In genomic region chr15:57429098-57429497, GRCh38 we compare ENCODE assay signal across 29 cellular contexts. TPM values are rescaled to one million over a fixed set of nuclear protein-coding genes. Genes with fewer than 3 reads are reported as not detected.
"Had no signal": no experiment of that assay in that cellular context is flagged by ENCODE, and none has a peak within 500 bp of the region (broad histone marks: within the 10 kb centered on the region; RNA-seq: fewer than 3 reads in every experiment).

No MANE protein-coding gene starts in this region.

- H3K9me3 Mint-ChIP-seq: activated naive CD4-positive, alpha-beta T cell treated with anti-CD3 and anti-CD28 coated beads, Interleukin-2, amount 50 U/mL, for 24 hours; activated naive CD8-positive, alpha-beta T cell treated with anti-CD3 and anti-CD28 coated beads, Interleukin-2, amount 50 U/mL, for 24 hours; activated T-helper 2 cell treated with anti-CD3 and anti-CD28 coated beads, Interferon-gamma antibody, Interleukin-2, Interleukin-4, amounts not matched to agents 10 μg/mL and 5 μg/mL and 100 μg/mL, durations not matched to agents 14 hours and 24 hours and 36 hours; central memory CD8-positive, alpha-beta T cell; dendritic cell treated with granulocyte-macrophage colony-stimulating factor and Interleukin-4, amounts not matched to agents 40 ng/mL and 50 ng/mL, for 4 days; nephron progenitor cell; stimulated activated memory B cell treated with anti-CD40 and anti-IgM and Interleukin-4, amounts not matched to agents 10 μg/mL and 1 μg/mL and 100 μg/mL, for 72 hours; stimulated activated naive CD8-positive, alpha-beta T cell treated with anti-CD3 and anti-CD28 coated beads, Interleukin-15, amount 100 ng/mL, for 72 hours; T-helper 2 cell treated with Interferon-gamma antibody and Interleukin-4, amounts not matched to agents 5 μg/mL and 100 μg/mL, for 36 hours had no signal

- H3K4me3 ChIP-seq: breast epithelium, esophagus muscularis mucosa, left ventricle myocardium inferior, lung, mucosa of descending colon, ovary, skin epidermis, thyroid gland had no signal

- ATAC-seq: activated CD4-positive, alpha-beta T cell treated with anti-CD3 and anti-CD28 coated beads for 36 hours; activated CD8-positive, alpha-beta memory T cell treated with anti-CD3 and anti-CD28 coated beads, Interleukin-2, amount 10 ng/mL, durations not matched to agents 7 days and 5 days; activated CD8-positive, alpha-beta T cell treated with anti-CD3 and anti-CD28 coated beads, Interleukin-2, amount 10 ng/mL, durations not matched to agents 7 days and 5 days; activated naive CD8-positive, alpha-beta T cell treated with anti-CD3 and anti-CD28 coated beads, Interleukin-2, amount 50 U/mL, for 24 hours; stimulated activated memory B cell treated with anti-CD40 and anti-IgM and Interleukin-4, amounts not matched to agents 10 μg/mL and 1 μg/mL and 100 μg/mL, for 72 hours; stimulated activated naive CD8-positive, alpha-beta T cell treated with anti-CD3 and anti-CD28 coated beads, Interleukin-15, amount 100 ng/mL, for 72 hours had no signal

- H3K36me3 Mint-ChIP-seq: activated CD8-positive, alpha-beta memory T cell treated with anti-CD3 and anti-CD28 coated beads, Interleukin-2, amount 10 ng/mL, durations not matched to agents 7 days and 5 days; activated naive CD4-positive, alpha-beta T cell treated with anti-CD3 and anti-CD28 coated beads, Interleukin-2, amount 50 U/mL, for 24 hours; stimulated activated memory B cell treated with anti-CD40 and anti-IgM and Interleukin-4, amounts not matched to agents 10 μg/mL and 1 μg/mL and 100 μg/mL, for 72 hours had no signal

- H3K4me1 Mint-ChIP-seq: activated CD4-positive, alpha-beta T cell treated with anti-CD3 and anti-CD28 coated beads for 36 hours; activated CD8-positive, alpha-beta memory T cell treated with anti-CD3 and anti-CD28 coated beads, Interleukin-2, amount 10 ng/mL, durations not matched to agents 7 days and 5 days; activated naive CD4-positive, alpha-beta T cell treated with anti-CD3 and anti-CD28 coated beads, Interleukin-2, amount 50 U/mL, for 24 hours; activated naive CD8-positive, alpha-beta T cell treated with anti-CD3 and anti-CD28 coated beads, Interleukin-2, amount 50 U/mL, for 24 hours; central memory CD8-positive, alpha-beta T cell; stimulated activated memory B cell treated with anti-CD40 and anti-IgM and Interleukin-4, amounts not matched to agents 10 μg/mL and 1 μg/mL and 100 μg/mL, for 72 hours; stimulated activated naive CD8-positive, alpha-beta T cell treated with anti-CD3 and anti-CD28 coated beads, Interleukin-15, amount 100 ng/mL, for 72 hours had no signal

- H3K27ac Mint-ChIP-seq: activated CD4-positive, alpha-beta T cell treated with anti-CD3 and anti-CD28 coated beads for 36 hours; activated CD8-positive, alpha-beta memory T cell treated with anti-CD3 and anti-CD28 coated beads, Interleukin-2, amount 10 ng/mL, durations not matched to agents 7 days and 5 days; activated CD8-positive, alpha-beta T cell treated with anti-CD3 and anti-CD28 coated beads, Interleukin-2, amount 10 ng/mL, durations not matched to agents 7 days and 5 days; activated naive CD4-positive, alpha-beta T cell treated with anti-CD3 and anti-CD28 coated beads, Interleukin-2, amount 50 U/mL, for 24 hours; activated naive CD8-positive, alpha-beta T cell treated with anti-CD3 and anti-CD28 coated beads, Interleukin-2, amount 50 U/mL, for 24 hours; activated T-helper 2 cell treated with anti-CD3 and anti-CD28 coated beads, Interferon-gamma antibody, Interleukin-2, Interleukin-4, amounts not matched to agents 10 μg/mL and 5 μg/mL and 100 μg/mL, durations not matched to agents 14 hours and 24 hours and 36 hours; dendritic cell treated with granulocyte-macrophage colony-stimulating factor and Interleukin-4, amounts not matched to agents 40 ng/mL and 50 ng/mL, for 4 days; stimulated activated memory B cell treated with anti-CD40 and anti-IgM and Interleukin-4, amounts not matched to agents 10 μg/mL and 1 μg/mL and 100 μg/mL, for 72 hours; T-helper 2 cell treated with Interferon-gamma antibody and Interleukin-4, amounts not matched to agents 5 μg/mL and 100 μg/mL, for 36 hours had no signal

- DNase-seq: activated CD4-positive, alpha-beta T cell treated with anti-CD3 and anti-CD28 coated beads for 36 hours; activated CD4-positive, CD25-positive, alpha-beta regulatory T cell; activated CD8-positive, alpha-beta memory T cell treated with anti-CD3 and anti-CD28 coated beads, Interleukin-2, amount 10 ng/mL, durations not matched to agents 7 days and 5 days; activated CD8-positive, alpha-beta T cell treated with anti-CD3 and anti-CD28 coated beads, Interleukin-2, amount 10 ng/mL, durations not matched to agents 7 days and 5 days; activated naive CD8-positive, alpha-beta T cell treated with anti-CD3 and anti-CD28 coated beads, Interleukin-2, amount 50 U/mL, for 24 hours; activated T-cell treated with anti-CD3 and anti-CD28 coated beads, Interleukin-2, amount 50 U/mL, for 48 hours; amygdala; endodermal cell; foreskin keratinocyte; left ventricle myocardium inferior; mucosa of descending colon; nephron progenitor cell; ovary; stimulated activated CD4-positive, alpha-beta T cell treated with anti-CD3 and anti-CD28 coated beads, Interleukin-4, amount 100 ng/mL, for 4 hours; stimulated activated CD8-positive, alpha-beta memory T cell treated with anti-CD3 and anti-CD28 coated beads, Interleukin-4, amount 100 ng/mL, for 48 hours; stimulated activated naive CD8-positive, alpha-beta T cell treated with anti-CD3 and anti-CD28 coated beads, Interleukin-15, amount 100 ng/mL, for 72 hours; substantia nigra; thyroid gland had no signal

- H3K9me3 ChIP-seq: breast epithelium, esophagus muscularis mucosa, left ventricle myocardium inferior, mucosa of descending colon, ovary, thyroid gland had no signal

- H3K27me3 ChIP-seq: breast epithelium, esophagus muscularis mucosa, foreskin keratinocyte, ovary, thyroid gland had no signal

- H3K4me1 ChIP-seq: breast epithelium, foreskin keratinocyte had no signal

- H3K4me3 Mint-ChIP-seq: activated CD4-positive, alpha-beta T cell treated with anti-CD3 and anti-CD28 coated beads for 36 hours; activated CD8-positive, alpha-beta memory T cell treated with anti-CD3 and anti-CD28 coated beads, Interleukin-2, amount 10 ng/mL, durations not matched to agents 7 days and 5 days; activated CD8-positive, alpha-beta T cell treated with anti-CD3 and anti-CD28 coated beads, Interleukin-2, amount 10 ng/mL, durations not matched to agents 7 days and 5 days; activated naive CD4-positive, alpha-beta T cell treated with anti-CD3 and anti-CD28 coated beads, Interleukin-2, amount 50 U/mL, for 24 hours; activated naive CD8-positive, alpha-beta T cell treated with anti-CD3 and anti-CD28 coated beads, Interleukin-2, amount 50 U/mL, for 24 hours; central memory CD8-positive, alpha-beta T cell; dendritic cell treated with granulocyte-macrophage colony-stimulating factor and Interleukin-4, amounts not matched to agents 40 ng/mL and 50 ng/mL, for 4 days; endodermal cell; nephron progenitor cell; stimulated activated memory B cell treated with anti-CD40 and anti-IgM and Interleukin-4, amounts not matched to agents 10 μg/mL and 1 μg/mL and 100 μg/mL, for 72 hours; stimulated activated naive CD8-positive, alpha-beta T cell treated with anti-CD3 and anti-CD28 coated beads, Interleukin-15, amount 100 ng/mL, for 72 hours; T-helper 2 cell treated with Interferon-gamma antibody and Interleukin-4, amounts not matched to agents 5 μg/mL and 100 μg/mL, for 36 hours had no signal

- H3K36me3 ChIP-seq: breast epithelium, esophagus muscularis mucosa, left ventricle myocardium inferior, ovary, thyroid gland had no signal

- H3K27me3 Mint-ChIP-seq: activated CD4-positive, alpha-beta T cell treated with anti-CD3 and anti-CD28 coated beads for 36 hours; dendritic cell treated with granulocyte-macrophage colony-stimulating factor and Interleukin-4, amounts not matched to agents 40 ng/mL and 50 ng/mL, for 4 days; progenitor cell of endocrine pancreas had no signal

- H3K27ac ChIP-seq: esophagus muscularis mucosa, foreskin keratinocyte, ovary had no signal

RNA-seq across cellular contexts. Expression of gene CGNL1, which starts 52.8 kb away (rescaled TPM):
- total RNA-seq: activated CD4-positive, alpha-beta T cell treated with anti-CD3 and anti-CD28 coated beads for 36 hours; activated CD8-positive, alpha-beta memory T cell treated with anti-CD3 and anti-CD28 coated beads, Interleukin-2, amount 10 ng/mL, durations not matched to agents 7 days and 5 days; activated CD8-positive, alpha-beta T cell treated with anti-CD3 and anti-CD28 coated beads, Interleukin-2, amount 10 ng/mL, durations not matched to agents 7 days and 5 days; activated T-helper 2 cell treated with anti-CD3 and anti-CD28 coated beads, Interferon-gamma antibody, Interleukin-2, Interleukin-4, amounts not matched to agents 10 μg/mL and 5 μg/mL and 100 μg/mL, durations not matched to agents 14 hours and 24 hours and 36 hours had no signal
